23 cellular contexts compared by ENCODE assay signal in genomic region chr19:45705710-45706415, GRCh38. TPM values are rescaled to one million over a fixed set of nuclear protein-coding genes. Genes with fewer than 3 reads are reported as not detected.
A peak's percentile ranks its signal among the peaks of the same experiment; 100 is the strongest.
DNase-seq lines count a peak whose midpoint lies in the region; ATAC-seq and TF ChIP-seq lines count a peak whose summit lies in the region.
"Had no signal": no experiment of that assay in that cellular context is flagged by ENCODE, and none has a peak within 500 bp of the region (broad histone marks: within the 10 kb centered on the region; RNA-seq: fewer than 3 reads in every experiment).

No MANE protein-coding gene starts in this region.

- CTCF ChIA-PET in HEK293 (lab: Yijun Ruan, JAX) = interaction anchor here (0.7 to 8.2 kb wide), 2 partner anchors 13 to 1249 kb away, joined by 3 to 65 read pairs; partner anchors contain the start of genes QPCTL and SNRPD2

- H3K27ac ChIP-seq in DOHH2 (ENCODE audit: low read depth, low read length) (peak overlapping the region; percentile 92), HEK293 (ENCODE audit: extremely low read depth, low read depth, low read length) (no peak overlapping the region), OCI-LY1 (ENCODE audit: low read depth, low read length, poor library complexity, severe bottlenecking) (peak overlapping the region; percentile 92), upper lobe of right lung (no peak overlapping the region)
- H3K27ac ChIP-seq: A549, HL-60 had no signal

- H4K20me1 ChIP-seq in DOHH2 (ENCODE audit: control insufficient read depth, insufficient read depth, low read depth, low read length) = no peaks in the 10 kb centered on the region
- no peaks in the 10 kb centered on the region for H4K20me1 ChIP-seq in OCI-LY1 (ENCODE audit: insufficient read depth, low read length)

- H2AFZ ChIP-seq in OCI-LY1 (ENCODE audit: low read length) = no peak overlapping the region

- peaks cover 13% of the 10 kb centered on the region for H3K36me3 Mint-ChIP-seq in memory B cell

- peak overlapping the region; percentile 21 for H3K4me3 Mint-ChIP-seq in memory B cell
- H3K4me3 Mint-ChIP-seq: CD8-positive, alpha-beta T cell; T-cell had no signal

- no peak for TF ChIP-seq CTCF in DOHH2 (IDR thresholded peaks at IDR 0.05; ENCODE audit: low read depth, low read length, poor library complexity, severe bottlenecking)
- TF ChIP-seq CTCF in HEK293 (tag by site-specific recombination; IDR thresholded peaks at IDR 0.05) = no peak
- no peak for TF ChIP-seq CTCF in OCI-LY1 (IDR thresholded peaks at IDR 0.05; ENCODE audit: low read length)
- TF ChIP-seq CTCF in upper lobe of right lung (IDR thresholded peaks at IDR 0.05) = no peak

- H3K4me1 ChIP-seq in DOHH2 (ENCODE audit: control insufficient read depth, low read length) = peaks cover 48% of the 10 kb centered on the region
- no peaks in the 10 kb centered on the region for H3K4me1 ChIP-seq in HEK293 (ENCODE audit: control insufficient read depth, insufficient read depth, low read length)
- peaks cover 24% of the 10 kb centered on the region for H3K4me1 ChIP-seq in OCI-LY1 (ENCODE audit: insufficient read depth, low read length, severe bottlenecking)
- no peaks in the 10 kb centered on the region for H3K4me1 ChIP-seq in upper lobe of right lung
- H3K4me1 ChIP-seq: A549 had no signal

- H3K4me2 ChIP-seq in DOHH2 (ENCODE audit: low read length) = peak overlapping the region; percentile 75
- H3K4me2 ChIP-seq in OCI-LY1 (ENCODE audit: low read length) = no peak overlapping the region
- H3K4me2 ChIP-seq: A549, SK-N-SH had no signal

- peaks cover 1% of the 10 kb centered on the region for H3K9me3 Mint-ChIP-seq in memory B cell
- H3K9me3 Mint-ChIP-seq: CD8-positive, alpha-beta T cell; T-cell had no signal

- H3K36me3 ChIP-seq in DOHH2 (ENCODE audit: control insufficient read depth, low read length) (peaks cover 35% of the 10 kb centered on the region), HEK293 (ENCODE audit: control insufficient read depth in 2 of 2, insufficient read depth in 1 of 2, low read length in 2 of 2) (peaks cover 22 to 30% of the 10 kb centered on the region in 2 experiments; a peak in 2 of 3 replicates), OCI-LY1 (ENCODE audit: insufficient read depth, low read length) (peaks cover 31% of the 10 kb centered on the region), upper lobe of right lung (peaks cover 8% of the 10 kb centered on the region)

- H3K9me2 ChIP-seq in DOHH2 (replicated peaks; ENCODE audit: control insufficient read depth, low read length) = no peaks in the 10 kb centered on the region
- H3K9me2 ChIP-seq in OCI-LY1 (ENCODE audit: low read depth, low read length) = no peaks in the 10 kb centered on the region
- H3K9me2 ChIP-seq: SK-N-SH had no signal

- intact Hi-C loops in upper lobe of right lung (cut with DNase I) = no loop called here

- H3K4me1 Mint-ChIP-seq in memory B cell = peaks cover 19% of the 10 kb centered on the region

- H3K9me3 ChIP-seq in DOHH2 (ENCODE audit: control insufficient read depth, insufficient read depth, low read length) (no peaks in the 10 kb centered on the region), HEK293 (ENCODE audit: control insufficient read depth, insufficient read depth, low read depth, low read length) (no peaks in the 10 kb centered on the region), OCI-LY1 (ENCODE audit: low read length) (no peaks in the 10 kb centered on the region), upper lobe of right lung (no peaks in the 10 kb centered on the region)
- H3K9me3 ChIP-seq: A549; BLaER1 treated with 17β-estradiol and CSF1 and Interleukin-3, amounts not matched to agents 10 nM and 100 nM; SK-N-SH had no signal

- H3K27me3 ChIP-seq in DOHH2 (ENCODE audit: control insufficient read depth, low read length) (no peaks in the 10 kb centered on the region), OCI-LY1 (ENCODE audit: insufficient read depth, low read length) (no peaks in the 10 kb centered on the region), upper lobe of right lung (no peaks in the 10 kb centered on the region)
- H3K27me3 ChIP-seq: BLaER1 treated with 17β-estradiol and CSF1 and Interleukin-3, amounts not matched to agents 10 nM and 100 nM had no signal

- H3F3A ChIP-seq in DOHH2 (ENCODE audit: control insufficient read depth, insufficient read depth) (peaks cover 36% of the 10 kb centered on the region), OCI-LY1 (ENCODE audit: insufficient read depth, low read length) (peaks cover 16% of the 10 kb centered on the region; the same call in 1 of the 2 replicates)

- no peak for DNase-seq in memory B cell (ENCODE audit: low spot score in 2 of 2)
- DNase-seq in OCI-M2 (lab: John Stamatoyannopoulos, UW; ENCODE audit: unreplicated experiment) = no peak
- DNase-seq in upper lobe of right lung = no peak
- no peak for DNase-seq in NCI-H2081 (lab: John Stamatoyannopoulos, UW)
- DNase-seq: CD8-positive, alpha-beta T cell; DMS79 treated with DMSO at 0.1 percent for 48 hours; NCI-H1105 treated with DMSO at 0.1 percent for 48 hours; NCI-H1694 treated with DMSO at 0.1 percent for 48 hours; NCI-H2107; NCI-H345; NCI-H524 treated with DMSO at 0.1 percent for 48 hours; Right ventricle myocardium superior; SK-N-SH; T-cell had no signal

- H3K79me2 ChIP-seq in DOHH2 (ENCODE audit: control insufficient read depth, low read length) (peaks cover 9% of the 10 kb centered on the region), OCI-LY1 (ENCODE audit: insufficient read depth, low read length) (no peaks in the 10 kb centered on the region)

- ATAC-seq in memory B cell (ENCODE audit: low read depth) = no peak
- no peak for ATAC-seq in upper lobe of right lung
- no peak for ATAC-seq in GM18519 (IDR thresholded peaks at IDR 0.05; ENCODE audit: low FRiP score, unreplicated experiment)
- ATAC-seq: CD8-positive, alpha-beta T cell; T-cell had no signal

- H3K9ac ChIP-seq in OCI-LY1 (ENCODE audit: low read length) = no peak overlapping the region
- H3K9ac ChIP-seq: SK-N-SH had no signal

- peak overlapping the region; percentile 83 for H3K27ac Mint-ChIP-seq in memory B cell
- H3K27ac Mint-ChIP-seq: CD8-positive, alpha-beta T cell; T-cell had no signal

- H3K4me3 ChIP-seq in DOHH2 (ENCODE audit: low read length) (peak overlapping the region; percentile 52), HEK293 (ENCODE audit: low read depth, low read length) (no peak overlapping the region), OCI-LY1 (ENCODE audit: low read depth, low read length, poor library complexity, severe bottlenecking) (no peak overlapping the region), upper lobe of right lung (no peak overlapping the region)
- H3K4me3 ChIP-seq: A549; BLaER1 treated with 17β-estradiol and CSF1 and Interleukin-3, amounts not matched to agents 10 nM and 100 nM had no signal

- POLR2A ChIA-PET in HEK293 (lab: Yijun Ruan, JAX) = interaction anchor here (0.6 to 3.5 kb wide), 4 partner anchors 12 to 279 kb away, joined by 3 to 18 read pairs (median 3); partner anchors contain the start of gene SIX5

- no peaks in the 10 kb centered on the region for H3K27me3 Mint-ChIP-seq in memory B cell
- H3K27me3 Mint-ChIP-seq: T-cell had no signal

TF ChIP-seq in HEK293, 187 proteins besides CTCF, POLR2A, EP300 and RAD21:
- TF ChIP-seq ZNF664 (tag by site-specific recombination; IDR thresholded peaks at IDR 0.05) = peak; percentile 98
- TF ChIP-seq ZNF530 (tag by site-specific recombination; IDR thresholded peaks at IDR 0.05; ENCODE audit: low read depth) = no peak
- no peak for TF ChIP-seq ZNF394 (tag by site-specific recombination; IDR thresholded peaks at IDR 0.05; ENCODE audit: borderline replicate concordance)
- TF ChIP-seq ZNF341 (tag by site-specific recombination; IDR thresholded peaks at IDR 0.05; ENCODE audit: low read depth) = no peak
- TF ChIP-seq ZNF513 (tag by site-specific recombination; IDR thresholded peaks at IDR 0.05) = no peak
- TF ChIP-seq MYNN (tag by site-specific recombination; IDR thresholded peaks at IDR 0.05; ENCODE audit: borderline replicate concordance) = no peak
- no peak for TF ChIP-seq ZNF148 (tag by site-specific recombination; IDR thresholded peaks at IDR 0.05; ENCODE audit: borderline replicate concordance)
- no peak for TF ChIP-seq KLF8 (tag by site-specific recombination; IDR thresholded peaks at IDR 0.05)

RNA-seq across cellular contexts. Expression of gene QPCTL, which starts 13.4 kb away (rescaled TPM):
- 7.0 TPM for total RNA-seq in upper lobe of right lung

RNA-seq across cellular contexts. Expression of gene SNRPD2, which starts 14.1 kb away (rescaled TPM):
- 188 TPM for total RNA-seq in upper lobe of right lung

RNA-seq across cellular contexts. Expression of gene FBXO46, which starts 24.8 kb away (rescaled TPM):
- total RNA-seq in upper lobe of right lung = 16.5 TPM

RNA-seq across cellular contexts. Expression of gene MEIOSIN, which starts 27.4 kb away (rescaled TPM):
- total RNA-seq in upper lobe of right lung = not detected
- total RNA-seq: CD8-positive, alpha-beta T cell; G401; H1; Right ventricle myocardium superior; T-cell had no signal

RNA-seq across cellular contexts. Expression of gene GIPR, which starts 37.8 kb away (rescaled TPM):
- total RNA-seq in upper lobe of right lung = 4.8 TPM

Comparison
In these comparisons a context has a peak if more than half of its experiments do, and no peak if none do; other contexts are left out.
1. H3K27ac ChIP-seq: peak in DOHH2 (single experiment) and OCI-LY1 (single experiment); none in HEK293 (single experiment) and upper lobe of right lung (single experiment).